8 cellular contexts compared by ENCODE assay signal in genomic region chr1:156920233-156921052, GRCh38. TPM values are rescaled to one million over a fixed set of nuclear protein-coding genes. Genes with fewer than 3 reads are reported as not detected.
DNase-seq lines count a peak whose midpoint lies in the region; ATAC-seq and TF ChIP-seq lines count a peak whose summit lies in the region.

Gene LRRC71 (plus strand): TSS chr1:156920632. CDS start chr1:156920804, 172 bp downstream.

- 4% methylated on average over 71 of the region's 71 CpGs for WGBS in ectodermal cell, 2 experiments
- WGBS in lower leg skin, 2 donors: 6 to 8% methylated on average over 65 to 67 of the region's 71 CpGs

- intact Hi-C loops in lower leg skin (cut with DNase I; ENCODE audit: low total_unique reads): no loop called here

- no peaks in the 10 kb centered on the region for H3K36me3 ChIP-seq in ectodermal cell (ENCODE audit: control insufficient read depth, insufficient read depth, low read length)

- H3K4me1 Mint-ChIP-seq in activated CD4-positive, alpha-beta T cell treated with anti-CD3 and anti-CD28 coated beads, Interleukin-2, amount 10 ng/mL, durations not matched to agents 7 days and 5 days: peaks cover 13% of the 10 kb centered on the region

- H3K27me3 ChIP-seq in ectodermal cell (ENCODE audit: control insufficient read depth, insufficient read depth, low read length, poor library complexity, severe bottlenecking): peaks cover 75% of the 10 kb centered on the region

- no peak within 1 kb of the TSS for H3K27ac ChIP-seq in ectodermal cell (ENCODE audit: insufficient read depth, low read depth, low read length, poor library complexity, severe bottlenecking)

- POLR2A ChIA-PET in activated CD4-positive, alpha-beta T cell treated with anti-CD3 and anti-CD28 coated beads, Interleukin-2, amount 10 ng/mL, durations not matched to agents 7 days and 5 days (lab: Charles Lee): no interaction called here

- no peaks in the 10 kb centered on the region for H3K9me3 Mint-ChIP-seq in activated CD4-positive, alpha-beta T cell treated with anti-CD3 and anti-CD28 coated beads, Interleukin-2, amount 10 ng/mL, durations not matched to agents 7 days and 5 days

- CTCF ChIA-PET in activated CD4-positive, alpha-beta T cell treated with anti-CD3 and anti-CD28 coated beads, Interleukin-2, amount 10 ng/mL, durations not matched to agents 7 days and 5 days (lab: Charles Lee): interaction anchor here (0.7 to 1.4 kb wide), 4 partner anchors 11 to 231 kb away, joined by 3 read pairs; no protein-coding TSS in a partner anchor

- no peak within 1 kb of the TSS for H3K27ac Mint-ChIP-seq in activated CD4-positive, alpha-beta T cell treated with anti-CD3 and anti-CD28 coated beads, Interleukin-2, amount 10 ng/mL, durations not matched to agents 7 days and 5 days

- no peak for TF ChIP-seq POLR2A in lower leg skin (IDR thresholded peaks at IDR 0.05)

- peaks cover 74% of the 10 kb centered on the region for H3K27me3 Mint-ChIP-seq in activated CD4-positive, alpha-beta T cell treated with anti-CD3 and anti-CD28 coated beads, Interleukin-2, amount 10 ng/mL, durations not matched to agents 7 days and 5 days

- H3K36me3 Mint-ChIP-seq in activated CD4-positive, alpha-beta T cell treated with anti-CD3 and anti-CD28 coated beads, Interleukin-2, amount 10 ng/mL, durations not matched to agents 7 days and 5 days (ENCODE audit: low read depth): no peaks in the 10 kb centered on the region

- no peaks in the 10 kb centered on the region for H3K9me3 ChIP-seq in ectodermal cell (ENCODE audit: control insufficient read depth, low read length)

- H3K4me3 ChIP-seq in ectodermal cell (ENCODE audit: insufficient read depth, low read depth, low read length) (peak within 1 kb of the TSS; percentile 14), lower leg skin (ENCODE audit: low read depth, poor library complexity, severe bottlenecking) (no peak within 1 kb of the TSS)

- H3K4me3 Mint-ChIP-seq in activated CD4-positive, alpha-beta T cell treated with anti-CD3 and anti-CD28 coated beads, Interleukin-2, amount 10 ng/mL, durations not matched to agents 7 days and 5 days: no peak within 1 kb of the TSS

- H3K4me1 ChIP-seq in ectodermal cell (ENCODE audit: control insufficient read depth, insufficient read depth, low read length): peaks cover 10% of the 10 kb centered on the region

- ATAC-seq in HG03571 (IDR thresholded peaks at IDR 0.05; ENCODE audit: unreplicated experiment) (no peak), GM21576 (IDR thresholded peaks at IDR 0.05; ENCODE audit: unreplicated experiment) (no peak)

- peak; percentile 51 for DNase-seq in GM04504 (ENCODE audit: low read depth)
- peak; percentile 76 for DNase-seq in NCI-H1092 treated with DMSO at 0.1 percent for 48 hours (lab: John Stamatoyannopoulos, UW)
- DNase-seq in activated CD4-positive, alpha-beta T cell treated with anti-CD3 and anti-CD28 coated beads, Interleukin-2, amount 10 ng/mL, durations not matched to agents 7 days and 5 days: peak; percentile 67
- peak; percentile 23 to 93 for DNase-seq in lower leg skin (ENCODE audit: low spot score in 2 of 2)
- DNase-seq in stimulated activated CD4-positive, alpha-beta T cell treated with anti-CD3 and anti-CD28 coated beads, TNF-alpha, amount 100 ng/mL, for 24 hours (ENCODE audit: low read depth in 3 of 3): peak; percentile 23 to 77 (median 57)

- TF ChIP-seq CTCF in lower leg skin (IDR thresholded peaks at IDR 0.05): no peak

RNA-seq across cellular contexts. Expression of gene LRRC71, which starts in this region (rescaled TPM):
- not detected for total RNA-seq in activated CD4-positive, alpha-beta T cell treated with anti-CD3 and anti-CD28 coated beads, Interleukin-2, amount 10 ng/mL, durations not matched to agents 7 days and 5 days
- polyA plus RNA-seq in ectodermal cell (2013, experiment 1 of 4): not detected
- not detected for polyA plus RNA-seq in ectodermal cell (2013, experiment 2 of 4)
- polyA plus RNA-seq in ectodermal cell (2013, experiment 3 of 4): not detected
- polyA plus RNA-seq in ectodermal cell (2013, experiment 4 of 4): not detected
- not detected for total RNA-seq in lower leg skin

Comparison
In these comparisons a context has a peak if more than half of its experiments do, and no peak if none do; other contexts are left out.
1. Peak in DNase-seq in activated CD4-positive, alpha-beta T cell treated with anti-CD3 and anti-CD28 coated beads, Interleukin-2, amount 10 ng/mL, durations not matched to agents 7 days and 5 days; RNA of the gene not detected or under 1 TPM.
2. Peak in DNase-seq in lower leg skin; RNA of the gene not detected or under 1 TPM.